Comparison of ENCODE assay signal across 1 cellular context in genomic region chr11:415640-416041, GRCh38.
TF ChIP-seq lines count a peak whose summit lies in the region.

No MANE protein-coding gene starts in this region.

TF ChIP-seq in GM23338, 12 proteins besides CTCF, POLR2A, EP300 and RAD21 (continued from another document):
- TF ChIP-seq ZNF462 (CRISPR knock-in tag; IDR thresholded peaks at IDR 0.05) (no peak), CREB1 (CRISPR knock-in tag; IDR thresholded peaks at IDR 0.05; ENCODE audit: low read depth) (no peak), JUNB (IDR thresholded peaks at IDR 0.05; ENCODE audit: unreplicated experiment) (no peak), REST (IDR thresholded peaks at IDR 0.05; ENCODE audit: unreplicated experiment) (no peak), ZNF331 (CRISPR knock-in tag; IDR thresholded peaks at IDR 0.05; ENCODE audit: low read depth) (no peak), ETS1 (IDR thresholded peaks at IDR 0.05) (no peak), EZH2phosphoT487 (IDR thresholded peaks at IDR 0.05; ENCODE audit: unreplicated experiment) (no peak), STAT1 (IDR thresholded peaks at IDR 0.05; ENCODE audit: unreplicated experiment) (no peak), POLR2AphosphoS5 (IDR thresholded peaks at IDR 0.05; ENCODE audit: low read depth) (no peak), ZNF114 (CRISPR knock-in tag; IDR thresholded peaks at IDR 0.05) (no peak), EZH2 (IDR thresholded peaks at IDR 0.05; ENCODE audit: low read depth, unreplicated experiment) (no peak)
TF ChIP-seq in GM23338: peak in this region for 0.
